Comparison of ENCODE assay signal across 25 cellular contexts in genomic region chr20:47655635-47656034, GRCh38.
"Had no signal": no experiment of that assay in that cellular context is flagged by ENCODE, and none has a peak within 500 bp of the region (broad histone marks: within the 10 kb centered on the region; RNA-seq: fewer than 3 reads in every experiment).

No MANE protein-coding gene starts in this region.

- H3K9me3 ChIP-seq: gastrocnemius medialis, ovary, psoas muscle, spleen, stomach, thyroid gland, vagina had no signal

- H3K27me3 Mint-ChIP-seq: naive thymus-derived CD4-positive, alpha-beta T cell; stimulated activated memory B cell treated with anti-CD40 and anti-IgM and Interleukin-4, amounts not matched to agents 10 μg/mL and 1 μg/mL and 100 μg/mL, for 72 hours had no signal

- ATAC-seq: esophagus mucosa; gastrocnemius medialis; naive thymus-derived CD4-positive, alpha-beta T cell; psoas muscle; right cardiac atrium; stimulated activated memory B cell treated with anti-CD40 and anti-IgM and Interleukin-4, amounts not matched to agents 10 μg/mL and 1 μg/mL and 100 μg/mL, for 72 hours had no signal

- H3K4me1 ChIP-seq: gastrocnemius medialis, psoas muscle, spleen, vagina had no signal

- H3K9me3 Mint-ChIP-seq: endodermal cell; naive thymus-derived CD4-positive, alpha-beta T cell; nephron; stimulated activated memory B cell treated with anti-CD40 and anti-IgM and Interleukin-4, amounts not matched to agents 10 μg/mL and 1 μg/mL and 100 μg/mL, for 72 hours had no signal

- H3K36me3 ChIP-seq: ovary had no signal

- DNase-seq: effector CD8-positive, alpha-beta T cell; foreskin fibroblast; gastrocnemius medialis; head of caudate nucleus; mesendoderm; midbrain; naive thymus-derived CD4-positive, alpha-beta T cell; nucleus accumbens; ovary; posterior cingulate gyrus; psoas muscle; right cardiac atrium; spleen; stimulated activated CD4-positive, alpha-beta T cell treated with anti-CD3 and anti-CD28 coated beads, Interleukin-4, amount 100 ng/mL, for 4 hours; stomach; thyroid gland; trophoblast cell had no signal

- H3K27ac ChIP-seq: epithelial cell of prostate, gastrocnemius medialis, ovary, psoas muscle, skin epidermis, spleen, stomach, thyroid gland, vagina had no signal

- H3K4me3 Mint-ChIP-seq: endodermal cell; naive thymus-derived CD4-positive, alpha-beta T cell; nephron; stimulated activated memory B cell treated with anti-CD40 and anti-IgM and Interleukin-4, amounts not matched to agents 10 μg/mL and 1 μg/mL and 100 μg/mL, for 72 hours had no signal

- H3K4me3 ChIP-seq: gastrocnemius medialis, lung, ovary, psoas muscle, skin epidermis, spleen, stomach, thyroid gland, vagina had no signal

- H3K4me1 Mint-ChIP-seq: nephron had no signal

- H3K27ac Mint-ChIP-seq: stimulated activated memory B cell treated with anti-CD40 and anti-IgM and Interleukin-4, amounts not matched to agents 10 μg/mL and 1 μg/mL and 100 μg/mL, for 72 hours had no signal

- H3K27me3 ChIP-seq: gastrocnemius medialis, ovary, spleen, stomach, thyroid gland, vagina had no signal
